In genomic region chr19:16572332-16573211, GRCh38 we compare ENCODE assay signal across 8 cellular contexts. TPM values are rescaled to one million over a fixed set of nuclear protein-coding genes. Genes with fewer than 3 reads are reported as not detected.
A peak's percentile ranks its signal among the peaks of the same experiment; 100 is the strongest.
DNase-seq lines count a peak whose midpoint lies in the region; ATAC-seq and TF ChIP-seq lines count a peak whose summit lies in the region.

SLC35E1 (minus strand) TSS chr19:16572415; CDS start chr19:16572364, 51 bp downstream.

- H3K9ac ChIP-seq in mammary epithelial cell (ENCODE audit: insufficient read depth, low read length) (peak within 1 kb of the TSS; percentile 90), iPS-20b (ENCODE audit: low read depth, low read length) (peak within 1 kb of the TSS; percentile 82)

- dilution Hi-C loops in mammary epithelial cell (cut with HindIII; ENCODE audit: low sequenced_read_pairs) = loop anchor here (5.0 to 10.0 kb wide), 2 partner anchors 50 to 182 kb away; no protein-coding TSS in a partner anchor

- peak within 1 kb of the TSS; percentile 92 for H3K4me2 ChIP-seq in mammary epithelial cell (ENCODE audit: insufficient read depth, low read depth, low read length)

- WGBS in mammary epithelial cell (ENCODE audit: low coverage, missing lambda C conversion rate) = 3% methylated on average over 21 of the region's 83 CpGs

- H3K36me3 ChIP-seq in mammary epithelial cell (ENCODE audit: insufficient read depth, low read length) (peaks cover 11% of the 10 kb centered on the region), iPS-20b (ENCODE audit: insufficient read depth, low read depth, low read length) (peaks cover 55% of the 10 kb centered on the region)

- peak within 1 kb of the TSS; percentile 83 for H2AFZ ChIP-seq in mammary epithelial cell (ENCODE audit: low read depth, low read length)

- peak; percentile 78 for ATAC-seq in GM18907 (IDR thresholded peaks at IDR 0.05; ENCODE audit: unreplicated experiment)
- peak; percentile 72 for ATAC-seq in HG03139 (IDR thresholded peaks at IDR 0.05; ENCODE audit: unreplicated experiment)

- peak within 1 kb of the TSS; percentile 91 for H3K27ac ChIP-seq in mammary epithelial cell (ENCODE audit: insufficient read depth, low read depth, low read length)
- no peak within 1 kb of the TSS for H3K27ac ChIP-seq in iPS-20b (ENCODE audit: low read length)
- peak within 1 kb of the TSS; percentile 74 to 95 (median 91) for H3K27ac ChIP-seq in skin epidermis

- H3K9me3 ChIP-seq in mammary epithelial cell (replicated peaks; ENCODE audit: insufficient read depth, low read length) (no peaks in the 10 kb centered on the region), iPS-20b (ENCODE audit: insufficient read depth, low read depth, low read length) (no peaks in the 10 kb centered on the region)

- H3K4me3 ChIP-seq in WI38 (ENCODE audit: low read depth, low read length) (peak within 1 kb of the TSS; percentile 86), mammary epithelial cell (replicated peaks in 1 of 3; ENCODE audit: insufficient read depth in 1 of 3, low read depth in 2 of 3, low read length in 3 of 3) (peak within 1 kb of the TSS; percentile 86 to 92 (median 91)), iPS-20b (ENCODE audit: low read length) (peak within 1 kb of the TSS; percentile 89), skin epidermis (peak within 1 kb of the TSS; percentile 67 to 97 (median 89))

- no peaks in the 10 kb centered on the region for H3K27me3 ChIP-seq in mammary epithelial cell (ENCODE audit: insufficient read depth, low read length)
- H3K27me3 ChIP-seq in iPS-20b (ENCODE audit: insufficient read depth, low read length) = no peaks in the 10 kb centered on the region

- intact Hi-C loops in mammary epithelial cell (cut with micrococcal nuclease) = loop anchor here (1.0 to 2.0 kb wide), 2 partner anchors 16 to 55 kb away; no protein-coding TSS in a partner anchor

- TF ChIP-seq CTCF in WI38 (IDR thresholded peaks at IDR 0.05; ENCODE audit: low read depth, low read length) (no peak), mammary epithelial cell (conservative IDR thresholded peaks at IDR 0.05 in 1 of 2, IDR thresholded peaks at IDR 0.05 in 1 of 2; ENCODE audit: extremely low read depth in 1 of 2, insufficient read depth in 1 of 2, low read depth in 1 of 2, low read length in 2 of 2) (no peak)

- DNase-seq in AG08395 (ENCODE audit: low spot score) (peak; percentile 99), NCI-H2196 treated with DMSO at 0.1 percent for 48 hours (lab: John Stamatoyannopoulos, UW; ENCODE audit: unreplicated experiment) (peak; percentile 88), mammary epithelial cell (peak; percentile 96)

- in situ Hi-C loops in mammary epithelial cell (cut with MboI; ENCODE audit: low sequenced_read_pairs in 2 of 2) = loop anchor here in 1 of 2 donors (5.0 kb wide), 1 partner anchor 55 kb away; the partner anchor contains the start of gene MED26

- peaks cover 95% of the 10 kb centered on the region for H3K79me2 ChIP-seq in mammary epithelial cell (ENCODE audit: insufficient read depth, low read length)

- no peaks in the 10 kb centered on the region for H4K20me1 ChIP-seq in mammary epithelial cell (ENCODE audit: insufficient read depth, low read length)

- TSS peak; percentile 64 for BruUV-seq in mammary epithelial cell (replicated peaks; lab: Mats Ljungman, UMichigan)

- CTCF ChIA-PET in mammary epithelial cell (lab: Charles Lee; ENCODE audit: low non-redundant PET) = no interaction called here

- H3K4me1 ChIP-seq in mammary epithelial cell (ENCODE audit: insufficient read depth, low read length) (peaks cover 31% of the 10 kb centered on the region), iPS-20b (ENCODE audit: insufficient read depth, low read length) (0 out of 2 replicates have a peak, but pooled peaks cover 5% of the 10 kb centered on the region)

RNA-seq across cellular contexts. Expression of gene SLC35E1, which starts in this region (rescaled TPM):
- 10 to 100 TPM; 50.8 to 67.2 TPM for total RNA-seq in mammary epithelial cell
- polyA plus RNA-seq in mammary epithelial cell = 48.6 TPM
- polyA minus RNA-seq in mammary epithelial cell = 87.8 TPM
